ENCODE assay signal across 11 cellular contexts in the genomic region with DNA sequence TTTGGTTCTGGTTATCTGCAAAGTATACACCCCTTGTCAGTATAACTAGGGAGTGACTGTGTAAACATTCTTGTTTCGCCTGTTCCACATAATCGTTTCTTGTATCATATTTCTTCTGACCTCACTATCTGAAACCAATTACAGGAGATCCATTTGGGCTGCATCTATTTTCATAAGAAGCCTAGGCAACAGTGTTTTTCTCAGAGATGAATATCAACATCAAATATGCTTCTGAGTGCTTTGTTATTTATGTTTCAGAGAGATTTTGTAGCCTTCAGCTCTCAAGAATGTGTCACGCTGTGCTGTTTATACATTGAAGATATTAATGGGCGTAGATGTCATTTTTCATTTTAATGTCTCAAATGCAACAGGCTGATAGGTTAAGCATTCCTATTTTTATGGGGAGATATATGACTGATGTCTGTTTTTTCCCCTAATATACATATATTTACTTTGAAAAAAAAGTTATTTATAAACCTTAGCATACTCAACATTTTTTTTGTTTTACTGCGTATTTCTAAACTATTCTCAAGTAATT.
A peak's percentile ranks its signal among the peaks of the same experiment; 100 is the strongest.
DNase-seq lines count a peak whose midpoint lies in the region; ATAC-seq lines count a peak whose summit lies in the region.
"Had no signal": no experiment of that assay in that cellular context is flagged by ENCODE, and none has a peak within 500 bp of the region (broad histone marks: within the 10 kb centered on the region; RNA-seq: fewer than 3 reads in every experiment).

No MANE protein-coding gene starts in this region.

- no peak overlapping the region for H3K27ac Mint-ChIP-seq in T-helper 2 cell treated with Interferon-gamma antibody and Interleukin-4, amounts not matched to agents 5 μg/mL and 100 μg/mL, for 36 hours
- H3K27ac Mint-ChIP-seq: stimulated activated memory B cell treated with anti-CD40 and anti-IgM and Interleukin-4, amounts not matched to agents 10 μg/mL and 1 μg/mL and 100 μg/mL, for 72 hours had no signal

- H3K36me3 ChIP-seq in rectal smooth muscle tissue (ENCODE audit: control insufficient read depth, insufficient read depth, low read length), result no peaks in the 10 kb centered on the region

- no peaks in the 10 kb centered on the region for H3K27me3 Mint-ChIP-seq in T-helper 2 cell treated with Interferon-gamma antibody and Interleukin-4, amounts not matched to agents 5 μg/mL and 100 μg/mL, for 36 hours (ENCODE audit: low read depth)
- H3K27me3 Mint-ChIP-seq: stimulated activated memory B cell treated with anti-CD40 and anti-IgM and Interleukin-4, amounts not matched to agents 10 μg/mL and 1 μg/mL and 100 μg/mL, for 72 hours had no signal

- no peaks in the 10 kb centered on the region for H3K27me3 ChIP-seq in rectal smooth muscle tissue (ENCODE audit: control insufficient read depth, insufficient read depth, low read length)

- DNase-seq in GM04504 (ENCODE audit: low read depth) (peak; percentile 9), NCI-H2107 (lab: John Stamatoyannopoulos, UW) (peak; percentile 14), dedifferentiated amniotic fluid mesenchymal stem cell (ENCODE audit: extremely low spot score) (peak; percentile 82), ACHN (no peak)
- no peak for DNase-seq in T-helper 2 cell treated with Interferon-gamma antibody and Interleukin-4, amounts not matched to agents 5 μg/mL and 100 μg/mL, for 36 hours (ENCODE audit: low spot score)
- DNase-seq: aorta, MV-4-11 had no signal

- H3K4me3 ChIP-seq in rectal smooth muscle tissue (ENCODE audit: low read length), result no peak overlapping the region

- no peak overlapping the region for H3K4me3 Mint-ChIP-seq in T-helper 2 cell treated with Interferon-gamma antibody and Interleukin-4, amounts not matched to agents 5 μg/mL and 100 μg/mL, for 36 hours
- H3K4me3 Mint-ChIP-seq: stimulated activated memory B cell treated with anti-CD40 and anti-IgM and Interleukin-4, amounts not matched to agents 10 μg/mL and 1 μg/mL and 100 μg/mL, for 72 hours had no signal

- ATAC-seq in esophagus mucosa (no peak), GM18858 (IDR thresholded peaks at IDR 0.05; ENCODE audit: unreplicated experiment) (no peak)
- ATAC-seq: stimulated activated memory B cell treated with anti-CD40 and anti-IgM and Interleukin-4, amounts not matched to agents 10 μg/mL and 1 μg/mL and 100 μg/mL, for 72 hours had no signal

- peak overlapping the region; percentile 28 for H3K27ac ChIP-seq in rectal smooth muscle tissue (ENCODE audit: low read depth, low read length)

- no peak overlapping the region for H3K9ac ChIP-seq in rectal smooth muscle tissue (ENCODE audit: low read length)

- in situ Hi-C loops in ACHN (cut with HindIII; ENCODE audit: low pct_ligation_motif_present, low pct_unique_long_range_greater_than_20kb, low sequenced_read_pairs), result no loop called here

- H3K36me3 Mint-ChIP-seq in T-helper 2 cell treated with Interferon-gamma antibody and Interleukin-4, amounts not matched to agents 5 μg/mL and 100 μg/mL, for 36 hours (ENCODE audit: low read depth), result no peaks in the 10 kb centered on the region
- H3K36me3 Mint-ChIP-seq: stimulated activated memory B cell treated with anti-CD40 and anti-IgM and Interleukin-4, amounts not matched to agents 10 μg/mL and 1 μg/mL and 100 μg/mL, for 72 hours had no signal

- H3K4me1 Mint-ChIP-seq in T-helper 2 cell treated with Interferon-gamma antibody and Interleukin-4, amounts not matched to agents 5 μg/mL and 100 μg/mL, for 36 hours (ENCODE audit: low read depth), result no peaks in the 10 kb centered on the region
- H3K4me1 Mint-ChIP-seq: stimulated activated memory B cell treated with anti-CD40 and anti-IgM and Interleukin-4, amounts not matched to agents 10 μg/mL and 1 μg/mL and 100 μg/mL, for 72 hours had no signal

- H3K4me1 ChIP-seq in rectal smooth muscle tissue (ENCODE audit: control insufficient read depth, insufficient read depth, low read length), result peaks cover 12% of the 10 kb centered on the region

- no peaks in the 10 kb centered on the region for H3K9me3 Mint-ChIP-seq in T-helper 2 cell treated with Interferon-gamma antibody and Interleukin-4, amounts not matched to agents 5 μg/mL and 100 μg/mL, for 36 hours
- H3K9me3 Mint-ChIP-seq: stimulated activated memory B cell treated with anti-CD40 and anti-IgM and Interleukin-4, amounts not matched to agents 10 μg/mL and 1 μg/mL and 100 μg/mL, for 72 hours had no signal

Comparison
In these comparisons a context has a peak if more than half of its experiments do, and no peak if none do; other contexts are left out.
1. DNase-seq: peak in GM04504 (single experiment), NCI-H2107 (single experiment) and dedifferentiated amniotic fluid mesenchymal stem cell (single experiment); none in ACHN (single experiment) and T-helper 2 cell treated with Interferon-gamma antibody and Interleukin-4, amounts not matched to agents 5 μg/mL and 100 μg/mL, for 36 hours (single experiment).